Comparison of ENCODE assay signal across 14 cellular contexts in genomic region chr3:97981886-97982285, GRCh38. TPM values are rescaled to one million over a fixed set of nuclear protein-coding genes. Genes with fewer than 3 reads are reported as not detected.
DNase-seq lines count a peak whose midpoint lies in the region; ATAC-seq and TF ChIP-seq lines count a peak whose summit lies in the region.
"Had no signal": no experiment of that assay in that cellular context is flagged by ENCODE, and none has a peak within 500 bp of the region (broad histone marks: within the 10 kb centered on the region; RNA-seq: fewer than 3 reads in every experiment).

No MANE protein-coding gene starts in this region.

- H3K4me3 ChIP-seq in heart right ventricle (no peak overlapping the region), upper lobe of left lung (no peak overlapping the region)
- H3K4me3 ChIP-seq: coronary artery, pancreas had no signal

- H3K27me3 ChIP-seq in heart right ventricle (no peaks in the 10 kb centered on the region), upper lobe of left lung (no peaks in the 10 kb centered on the region)
- H3K27me3 ChIP-seq in CD4-positive, alpha-beta T cell (ENCODE audit: control insufficient read depth, insufficient read depth, low read length): no peaks in the 10 kb centered on the region
- H3K27me3 ChIP-seq: pancreas had no signal

- H3K4me1 Mint-ChIP-seq in activated T-helper 17 cell treated with anti-CD3 and anti-CD28 coated beads, Interleukin-2, amount 50 U/mL, for 72 hours: peaks cover 11% of the 10 kb centered on the region
- no peaks in the 10 kb centered on the region for H3K4me1 Mint-ChIP-seq in CD4-positive, alpha-beta T cell (ENCODE audit: low read depth)

- no peaks in the 10 kb centered on the region for H3K36me3 Mint-ChIP-seq in activated T-helper 17 cell treated with anti-CD3 and anti-CD28 coated beads, Interleukin-2, amount 50 U/mL, for 72 hours (ENCODE audit: low read depth)
- no peaks in the 10 kb centered on the region for H3K36me3 Mint-ChIP-seq in CD4-positive, alpha-beta T cell (ENCODE audit: low read depth)

- TF ChIP-seq CTCF in heart right ventricle (IDR thresholded peaks at IDR 0.05) (no peak), upper lobe of left lung (IDR thresholded peaks at IDR 0.05) (no peak)
- no peak for TF ChIP-seq CTCF in CD4-positive, alpha-beta T cell (IDR thresholded peaks at IDR 0.05)

- CTCF ChIA-PET in CD4-positive, alpha-beta T cell (lab: Charles Lee): no interaction called here

- peak overlapping the region; percentile 78 for H3K27ac Mint-ChIP-seq in activated T-helper 17 cell treated with anti-CD3 and anti-CD28 coated beads, Interleukin-2, amount 50 U/mL, for 72 hours
- no peak overlapping the region for H3K27ac Mint-ChIP-seq in CD4-positive, alpha-beta T cell

- H3K36me3 ChIP-seq in heart right ventricle (no peaks in the 10 kb centered on the region), upper lobe of left lung (no peaks in the 10 kb centered on the region)
- H3K36me3 ChIP-seq: pancreas had no signal

- H3K27ac ChIP-seq in heart right ventricle (peak overlapping the region in 1 of 10 donors; percentile 20), upper lobe of left lung (peak overlapping the region in 2 of 4 donors; percentile 23 to 40)
- H3K27ac ChIP-seq in CD4-positive, alpha-beta T cell (ENCODE audit: low read depth, low read length): no peak overlapping the region
- H3K27ac ChIP-seq: coronary artery, pancreas had no signal

- intact Hi-C loops in heart right ventricle (cut with DNase I) (no loop called here), Right ventricle myocardium inferior (cut with DNase I) (no loop called here)
- intact Hi-C loops in CD4-positive, alpha-beta T cell (cut with DNase I, micrococcal nuclease): no loop called here

- ATAC-seq in heart right ventricle: peak in 7 of 8 donors; percentile 21 to 57 (median 41)
- no peak for ATAC-seq in Right ventricle myocardium inferior
- ATAC-seq in activated T-helper 17 cell treated with anti-CD3 and anti-CD28 coated beads, Interleukin-2, amount 50 U/mL, for 72 hours (replicated peaks): peak; percentile 88
- ATAC-seq in left lobe of liver: peak; percentile 21
- ATAC-seq in upper lobe of left lung (ENCODE audit: low FRiP score in 2 of 2): peak in 1 of 2 donors; percentile 29
- ATAC-seq in HG03135 (IDR thresholded peaks at IDR 0.05; ENCODE audit: unreplicated experiment): no peak
- ATAC-seq in CD4-positive, alpha-beta T cell (ENCODE audit: poor library complexity): no peak

- no peak for DNase-seq in heart right ventricle
- no peak for DNase-seq in Right ventricle myocardium inferior (ENCODE audit: missing footprints)
- no peak for DNase-seq in left lobe of liver (ENCODE audit: low spot score)
- no peak for DNase-seq in upper lobe of left lung
- DNase-seq in CD4-positive, alpha-beta T cell: no peak
- no peak for DNase-seq in activated gamma-delta T cell treated with Interleukin-2 at 50 U/mL for 16 hours
- DNase-seq: activated T-cell treated with anti-CD3 and anti-CD28 coated beads, Interleukin-2, amount 50 U/mL, for 1 hour; AML-193; pancreas had no signal

- TF ChIP-seq POLR2A in upper lobe of left lung (IDR thresholded peaks at IDR 0.05): no peak

- peak overlapping the region; percentile 31 for H3K4me3 Mint-ChIP-seq in activated T-helper 17 cell treated with anti-CD3 and anti-CD28 coated beads, Interleukin-2, amount 50 U/mL, for 72 hours
- H3K4me3 Mint-ChIP-seq in CD4-positive, alpha-beta T cell: no peak overlapping the region

- no peaks in the 10 kb centered on the region for H3K9me3 Mint-ChIP-seq in activated T-helper 17 cell treated with anti-CD3 and anti-CD28 coated beads, Interleukin-2, amount 50 U/mL, for 72 hours
- no peaks in the 10 kb centered on the region for H3K9me3 Mint-ChIP-seq in CD4-positive, alpha-beta T cell

- H3K4me1 ChIP-seq in heart right ventricle (peaks cover 0 to 20% (median 5%) of the 10 kb centered on the region in 9 donors), upper lobe of left lung (peaks cover 0 to 11% (median 5%) of the 10 kb centered on the region in 4 donors)
- H3K4me1 ChIP-seq: pancreas had no signal

- H3K9me3 ChIP-seq in heart right ventricle: no peaks in the 10 kb centered on the region
- no peaks in the 10 kb centered on the region for H3K9me3 ChIP-seq in upper lobe of left lung
- no peaks in the 10 kb centered on the region for H3K9me3 ChIP-seq in CD4-positive, alpha-beta T cell (ENCODE audit: control insufficient read depth, low read length)
- H3K9me3 ChIP-seq: pancreas had no signal

- 29 to 51% methylated on average over 3 of the region's 3 CpGs for WGBS in heart right ventricle, 2 donors
- 47 to 50% methylated on average over 3 of the region's 3 CpGs for WGBS in upper lobe of left lung, 2 donors

- TF ChIP-seq EP300 in upper lobe of left lung (IDR thresholded peaks at IDR 0.05): peak in 3 of 4 donors; percentile 29 to 86 (median 66)

- POLR2A ChIA-PET in CD4-positive, alpha-beta T cell (lab: Charles Lee): no interaction called here

- no peaks in the 10 kb centered on the region for H3K27me3 Mint-ChIP-seq in activated T-helper 17 cell treated with anti-CD3 and anti-CD28 coated beads, Interleukin-2, amount 50 U/mL, for 72 hours
- H3K27me3 Mint-ChIP-seq in CD4-positive, alpha-beta T cell: peaks cover 4% of the 10 kb centered on the region

RNA-seq across cellular contexts. Expression of gene RIOX2, which starts 9.7 kb away (rescaled TPM):
- total RNA-seq in heart right ventricle (10 to 100 TPM in 9 of 10 donors, 1 to 10 TPM in 1; 9.1 to 15.8 (median 12.8) TPM), Right ventricle myocardium inferior (13.2 TPM), left lobe of liver (10.1 TPM), upper lobe of left lung (10 to 100 TPM; 15.9 to 33.9 (median 21.4) TPM)
- 10 to 100 TPM in 1 of 2 donors, 1 to 10 TPM in 1; 8.4 to 10.0 TPM for polyA plus RNA-seq in heart right ventricle
- total RNA-seq in activated T-helper 17 cell treated with anti-CD3 and anti-CD28 coated beads, Interleukin-2, amount 50 U/mL, for 72 hours: 10 to 100 TPM; 28.0 to 61.5 TPM
- 10 to 100 TPM; 13.1 to 13.5 TPM for total RNA-seq in CD4-positive, alpha-beta T cell

RNA-seq across cellular contexts. Expression of gene GABRR3, which starts 53.2 kb away (rescaled TPM):
- not detected for total RNA-seq in heart right ventricle
- polyA plus RNA-seq in heart right ventricle: not detected
- not detected for total RNA-seq in Right ventricle myocardium inferior
- not detected for total RNA-seq in activated T-helper 17 cell treated with anti-CD3 and anti-CD28 coated beads, Interleukin-2, amount 50 U/mL, for 72 hours
- not detected for total RNA-seq in left lobe of liver
- not detected for total RNA-seq in upper lobe of left lung
- total RNA-seq in CD4-positive, alpha-beta T cell: not detected
- total RNA-seq: glomerular endothelial cell, lower leg skin, pancreas had no signal

Comparison
In these comparisons a context has a peak if more than half of its experiments do, and no peak if none do; other contexts are left out.
1. ATAC-seq: peak in heart right ventricle (7 of 8), activated T-helper 17 cell treated with anti-CD3 and anti-CD28 coated beads, Interleukin-2, amount 50 U/mL, for 72 hours (single experiment) and left lobe of liver (single experiment); none in Right ventricle myocardium inferior (single experiment), HG03135 (single experiment) and CD4-positive, alpha-beta T cell (single experiment).